Comparison of ENCODE assay signal across 10 cellular contexts in genomic region chr9:125674981-125675973, GRCh38. TPM values are rescaled to one million over a fixed set of nuclear protein-coding genes. Genes with fewer than 3 reads are reported as not detected.
DNase-seq lines count a peak whose midpoint lies in the region; ATAC-seq, FAIRE-seq and TF ChIP-seq lines count a peak whose summit lies in the region.
"Had no signal": no experiment of that assay in that cellular context is flagged by ENCODE, and none has a peak within 500 bp of the region (broad histone marks: within the 10 kb centered on the region; RNA-seq: fewer than 3 reads in every experiment).

No MANE protein-coding gene starts in this region.

- intact Hi-C loops in Caco-2 (cut with micrococcal nuclease; ENCODE audit: unreplicated experiment): no loop called here

- H3K9me3 ChIP-seq in Caco-2: no peaks in the 10 kb centered on the region
- no peaks in the 10 kb centered on the region for H3K9me3 ChIP-seq in muscle layer of duodenum (ENCODE audit: control insufficient read depth in 1 of 2, low read length in 2 of 2)

- H3K36me3 ChIP-seq in Caco-2 (ENCODE audit: control insufficient read depth, insufficient read depth, low read length) (no peaks in the 10 kb centered on the region), muscle layer of duodenum (ENCODE audit: control insufficient read depth in 1 of 2, insufficient read depth in 2 of 2, low read length in 2 of 2) (no peaks in the 10 kb centered on the region)

- no TSS peak for BruUV-seq in Caco-2 (replicated peaks; lab: Mats Ljungman, UMichigan)

- no peak for TF ChIP-seq POLR2A in GM12892 (IDR thresholded peaks at IDR 0.05; ENCODE audit: low read depth, low read length)

- DNase-seq in Caco-2 (peak in 1 of 2 experiments; percentile 15), NCI-H2196 (lab: John Stamatoyannopoulos, UW; ENCODE audit: unreplicated experiment) (peak; percentile 9), GM12892 (ENCODE audit: insufficient read length) (no peak), left lobe of liver (ENCODE audit: low spot score) (no peak)
- DNase-seq in effector memory CD8-positive, alpha-beta T cell: no peak
- DNase-seq: activated T-cell treated with anti-CD3 and anti-CD28 coated beads, Interleukin-2, amount 50 U/mL, for 24 hours; stimulated activated CD4-positive, alpha-beta T cell treated with anti-CD3 and anti-CD28 coated beads, Interleukin-15, amount 100 ng/mL, for 24 hours had no signal

- peaks cover 20% of the 10 kb centered on the region for H3K4me1 ChIP-seq in Caco-2
- peaks cover 0 to 8% of the 10 kb centered on the region in 2 donors for H3K4me1 ChIP-seq in muscle layer of duodenum (ENCODE audit: control insufficient read depth in 1 of 2, insufficient read depth in 2 of 2, low read length in 2 of 2)

- ATAC-seq in effector memory CD8-positive, alpha-beta T cell (replicated peaks): no peak
- no peak for ATAC-seq in GM19395 (IDR thresholded peaks at IDR 0.05; ENCODE audit: unreplicated experiment)
- no peak for ATAC-seq in GM21717 (IDR thresholded peaks at IDR 0.05; ENCODE audit: unreplicated experiment)
- ATAC-seq in left lobe of liver: no peak

- H3K4me3 ChIP-seq in Caco-2 (ENCODE audit: low read depth, low read length): no peak overlapping the region
- H3K4me3 ChIP-seq in muscle layer of duodenum (ENCODE audit: low read depth in 1 of 2, low read length in 2 of 2): no peak overlapping the region

- H3K4me3 Mint-ChIP-seq in Caco-2 (ENCODE audit: unreplicated experiment): no peak overlapping the region
- no peak overlapping the region for H3K4me3 Mint-ChIP-seq in effector memory CD8-positive, alpha-beta T cell
- H3K4me3 Mint-ChIP-seq: activated T-cell treated with anti-CD3 and anti-CD28 coated beads, Interleukin-2, amount 50 U/mL, for 24 hours had no signal

- no peak for FAIRE-seq in GM12892 (lab: Jason Lieb, UNC)

- CTCF ChIA-PET in Caco-2 (lab: Charles Lee): no interaction called here

- H3K4me1 Mint-ChIP-seq in Caco-2 (ENCODE audit: low read depth, unreplicated experiment): peaks cover 15% of the 10 kb centered on the region
- peaks cover 12 to 21% of the 10 kb centered on the region in 2 donors for H3K4me1 Mint-ChIP-seq in effector memory CD8-positive, alpha-beta T cell (ENCODE audit: low read depth in 2 of 2)

- POLR2A ChIA-PET in Caco-2 (lab: Charles Lee): interaction anchor here (1.4 kb wide), 1 partner anchor 31 kb away, joined by 5 read pairs; the partner anchor contains the start of gene MAPKAP1

- H3K9me3 Mint-ChIP-seq in Caco-2 (ENCODE audit: unreplicated experiment): no peaks in the 10 kb centered on the region
- no peaks in the 10 kb centered on the region for H3K9me3 Mint-ChIP-seq in effector memory CD8-positive, alpha-beta T cell
- H3K9me3 Mint-ChIP-seq: activated T-cell treated with anti-CD3 and anti-CD28 coated beads, Interleukin-2, amount 50 U/mL, for 24 hours had no signal

- peaks cover 5% of the 10 kb centered on the region for H3K36me3 Mint-ChIP-seq in Caco-2 (ENCODE audit: insufficient read depth, unreplicated experiment)
- peaks cover 4% of the 10 kb centered on the region for H3K36me3 Mint-ChIP-seq in effector memory CD8-positive, alpha-beta T cell (ENCODE audit: insufficient read depth)

- H3K27me3 ChIP-seq in Caco-2 (replicated peaks; ENCODE audit: control insufficient read depth, insufficient read depth, low read length) (no peaks in the 10 kb centered on the region), muscle layer of duodenum (ENCODE audit: low read depth, low read length) (no peaks in the 10 kb centered on the region)

- H3K27ac ChIP-seq in muscle layer of duodenum (ENCODE audit: low read length): peak overlapping the region; percentile 42

- peak overlapping the region; percentile 36 for H3K27ac Mint-ChIP-seq in Caco-2 (ENCODE audit: unreplicated experiment)
- H3K27ac Mint-ChIP-seq in effector memory CD8-positive, alpha-beta T cell: peak overlapping the region; percentile 49 to 50
- H3K27ac Mint-ChIP-seq: activated T-cell treated with anti-CD3 and anti-CD28 coated beads, Interleukin-2, amount 50 U/mL, for 24 hours had no signal

- no peak for TF ChIP-seq CTCF in Caco-2 (IDR thresholded peaks at IDR 0.05; ENCODE audit: insufficient read depth in 1 of 2, low read depth in 1 of 2, low read length in 1 of 2, severe bottlenecking in 1 of 2, unreplicated experiment in 1 of 2)

- H3K27me3 Mint-ChIP-seq in Caco-2 (ENCODE audit: insufficient read depth, unreplicated experiment): no peaks in the 10 kb centered on the region
- no peaks in the 10 kb centered on the region for H3K27me3 Mint-ChIP-seq in effector memory CD8-positive, alpha-beta T cell
- H3K27me3 Mint-ChIP-seq: activated T-cell treated with anti-CD3 and anti-CD28 coated beads, Interleukin-2, amount 50 U/mL, for 24 hours had no signal

RNA-seq across cellular contexts. Expression of gene MAPKAP1, which starts 31.7 kb away (rescaled TPM):
- total RNA-seq in Caco-2 (2022) (70.0 and 82.5 TPM in 2 replicates), left lobe of liver (42.4 TPM)
- polyA plus RNA-seq in GM12892 (2012; ENCODE audit: missing spikeins): 74.3 TPM
